In genomic region chr9:4138781-4139180, GRCh38 we compare ENCODE assay signal across 16 cellular contexts.
A peak's percentile ranks its signal among the peaks of the same experiment; 100 is the strongest.
DNase-seq lines count a peak whose midpoint lies in the region; ATAC-seq and TF ChIP-seq lines count a peak whose summit lies in the region.
"Had no signal": no experiment of that assay in that cellular context is flagged by ENCODE, and none has a peak within 500 bp of the region (broad histone marks: within the 10 kb centered on the region; RNA-seq: fewer than 3 reads in every experiment).

No MANE protein-coding gene starts in this region.

- H3K4me2 ChIP-seq in fibroblast of lung (ENCODE audit: extremely low read depth, insufficient read depth, low read length) (no peak overlapping the region), neural progenitor cell (peak overlapping the region; percentile 15)
- H3K4me2 ChIP-seq: BLaER1 had no signal

- H3K79me2 ChIP-seq in fibroblast of lung (ENCODE audit: control insufficient read depth, insufficient read depth, low read length) (peaks cover 2% of the 10 kb centered on the region), neural progenitor cell (ENCODE audit: low read depth) (peaks cover 88% of the 10 kb centered on the region)

- H3K9ac ChIP-seq in fibroblast of lung (ENCODE audit: insufficient read depth, low read length): no peak overlapping the region
- H3K9ac ChIP-seq in neural progenitor cell: no peak overlapping the region
- H3K9ac ChIP-seq: BLaER1 had no signal

- H3K4me3 ChIP-seq in fibroblast of lung (replicated peaks in 1 of 4; ENCODE audit: control extremely low read depth in 1 of 4, insufficient read depth in 1 of 4, low read depth in 3 of 4, low read length in 4 of 4): no peak overlapping the region
- no peak overlapping the region for H3K4me3 ChIP-seq in neural progenitor cell
- H3K4me3 ChIP-seq: BLaER1, SJCRH30 had no signal

- peak overlapping the region; percentile 72 for H3K27ac ChIP-seq in fibroblast of lung (ENCODE audit: insufficient read depth, low read length)
- H3K27ac ChIP-seq in neural progenitor cell: no peak overlapping the region
- H3K27ac ChIP-seq: BLaER1, SJCRH30 had no signal

- H3K36me3 ChIP-seq in fibroblast of lung (ENCODE audit: control insufficient read depth, insufficient read depth, low read length): no peaks in the 10 kb centered on the region
- no peaks in the 10 kb centered on the region for H3K36me3 ChIP-seq in neural progenitor cell
- H3K36me3 ChIP-seq: BLaER1, SJCRH30 had no signal

- H3K27me3 Mint-ChIP-seq in HFFc6 (ENCODE audit: insufficient read depth): no peaks in the 10 kb centered on the region; the same call in 1 of the 2 replicates
- peaks cover 5% of the 10 kb centered on the region for H3K27me3 Mint-ChIP-seq in neural progenitor cell (ENCODE audit: insufficient read depth, low read depth)

- H3K9me3 ChIP-seq in fibroblast of lung (ENCODE audit: control insufficient read depth, insufficient read depth, low read depth, low read length): no peaks in the 10 kb centered on the region
- H3K9me3 ChIP-seq in neural progenitor cell (ENCODE audit: low read depth): no peaks in the 10 kb centered on the region
- H3K9me3 ChIP-seq: BLaER1, SJCRH30 had no signal

- TF ChIP-seq CTCF in HFFc6 (IDR thresholded peaks at IDR 0.05): no peak
- no peak for TF ChIP-seq CTCF in fibroblast of lung (conservative IDR thresholded peaks at IDR 0.05 in 1 of 2, IDR thresholded peaks at IDR 0.05 in 1 of 2; ENCODE audit: low read depth in 1 of 2, low read length in 2 of 2)
- no peak for TF ChIP-seq CTCF in neural progenitor cell (IDR thresholded peaks at IDR 0.05)

- H3K27ac Mint-ChIP-seq in HFFc6 (peak overlapping the region; percentile 7; the same call in 1 of the 2 replicates), neural progenitor cell (no peak overlapping the region)

- H3F3A ChIP-seq in neural progenitor cell (ENCODE audit: low read depth): peaks cover 2% of the 10 kb centered on the region

- H3K4me1 ChIP-seq in fibroblast of lung (ENCODE audit: control insufficient read depth, extremely low read depth, insufficient read depth, low read length): peaks cover 23% of the 10 kb centered on the region
- peaks cover 41% of the 10 kb centered on the region for H3K4me1 ChIP-seq in neural progenitor cell

- H3K9me3 Mint-ChIP-seq in HFFc6: no peaks in the 10 kb centered on the region
- H3K9me3 Mint-ChIP-seq in neural progenitor cell: no peaks in the 10 kb centered on the region

- H2AFZ ChIP-seq in fibroblast of lung (ENCODE audit: low read length) (no peak overlapping the region), neural progenitor cell (replicated peaks) (no peak overlapping the region)

- H3K27me3 ChIP-seq in fibroblast of lung (ENCODE audit: control insufficient read depth, insufficient read depth, low read length): no peaks in the 10 kb centered on the region
- H3K27me3 ChIP-seq in neural progenitor cell: no peaks in the 10 kb centered on the region
- H3K27me3 ChIP-seq: BLaER1, SJCRH30 had no signal

- no peaks in the 10 kb centered on the region for H4K20me1 ChIP-seq in fibroblast of lung (ENCODE audit: control insufficient read depth, extremely low read depth, insufficient read depth, low read length)
- H4K20me1 ChIP-seq in neural progenitor cell (ENCODE audit: low read depth): no peaks in the 10 kb centered on the region
- H4K20me1 ChIP-seq: BLaER1 had no signal

- no peak overlapping the region for H3K4me3 Mint-ChIP-seq in HFFc6
- H3K4me3 Mint-ChIP-seq in neural progenitor cell: no peak overlapping the region

- DNase-seq in HFFc6 (no peak), SKM-1 (lab: John Stamatoyannopoulos, UW; ENCODE audit: unreplicated experiment) (peak; percentile 22), fibroblast of lung (ENCODE audit: low read depth in 2 of 2) (no peak), neural progenitor cell (ENCODE audit: low spot score) (no peak), NCI-H226 (no peak)
- no peak for DNase-seq in activated CD4-positive, alpha-beta T cell treated with anti-CD3 and anti-CD28 coated beads, Interleukin-2, amount 50 U/mL, for 4 hours
- DNase-seq: DMS153, EL, H7, NCI-H1048, NCI-H1694 treated with DMSO at 0.1 percent for 48 hours, NCI-H82, SJCRH30 had no signal

- no peak for ATAC-seq in GM21367 (IDR thresholded peaks at IDR 0.05; ENCODE audit: unreplicated experiment)
- ATAC-seq in HG03159 (IDR thresholded peaks at IDR 0.05; ENCODE audit: unreplicated experiment): no peak

- H3K36me3 Mint-ChIP-seq in HFFc6 (ENCODE audit: low read depth) (peaks cover 3% of the 10 kb centered on the region), neural progenitor cell (peaks cover 8% of the 10 kb centered on the region)

- H3K4me1 Mint-ChIP-seq in HFFc6 (ENCODE audit: low read depth) (peaks cover 82% of the 10 kb centered on the region), neural progenitor cell (peaks cover 14% of the 10 kb centered on the region)
